Comparison of ENCODE assay signal across 21 cellular contexts in genomic region chr16:5377280-5377898, GRCh38.
DNase-seq lines count a peak whose midpoint lies in the region; ATAC-seq, FAIRE-seq and TF ChIP-seq lines count a peak whose summit lies in the region.
"Had no signal": no experiment of that assay in that cellular context is flagged by ENCODE, and none has a peak within 500 bp of the region (broad histone marks: within the 10 kb centered on the region; RNA-seq: fewer than 3 reads in every experiment).

No MANE protein-coding gene starts in this region.

- no peak overlapping the region for H2AFZ ChIP-seq in GM23338
- H2AFZ ChIP-seq: GM23248 had no signal

- H3K4me1 Mint-ChIP-seq in GM23338: peaks cover 12% of the 10 kb centered on the region
- H3K4me1 Mint-ChIP-seq: CD4-positive, CD25-positive, alpha-beta regulatory T cell had no signal

- intact Hi-C loops in cardiac septum (cut with DNase I) (no loop called here), left ventricle myocardium superior (cut with micrococcal nuclease) (no loop called here)

- no peaks in the 10 kb centered on the region for H3K36me3 Mint-ChIP-seq in GM23338 (ENCODE audit: low read depth)
- H3K36me3 Mint-ChIP-seq: CD4-positive, CD25-positive, alpha-beta regulatory T cell; CD8-positive, alpha-beta T cell had no signal

- H3K36me3 ChIP-seq in DOHH2 (ENCODE audit: control insufficient read depth, low read length): no peaks in the 10 kb centered on the region
- H3K36me3 ChIP-seq in GM23338 (ENCODE audit: insufficient read depth): no peaks in the 10 kb centered on the region
- H3K36me3 ChIP-seq: BLaER1, HAP-1 had no signal

- peak; percentile 4 for DNase-seq in cardiac septum (ENCODE audit: low spot score)
- no peak for DNase-seq in left ventricle myocardium superior
- DNase-seq in GM23338 (ENCODE audit: low spot score): no peak
- peak; percentile 47 for DNase-seq in NB4 (ENCODE audit: low read depth)
- DNase-seq in germinal center (ENCODE audit: low spot score): no peak
- no peak for DNase-seq in ecto neural progenitor cell (ENCODE audit: low spot score)
- no peak for DNase-seq in GM12892 (ENCODE audit: insufficient read length)
- DNase-seq: Caco-2; CD4-positive, CD25-positive, alpha-beta regulatory T cell; CD8-positive, alpha-beta T cell; DMS153; DND-41; EL; GDM1; GM23248; HFFc6 had no signal

- H3K27ac Mint-ChIP-seq in GM23338: no peak overlapping the region
- H3K27ac Mint-ChIP-seq: CD4-positive, CD25-positive, alpha-beta regulatory T cell; CD8-positive, alpha-beta T cell; HFFc6 had no signal

- H3K27me3 Mint-ChIP-seq in GM23338 (ENCODE audit: insufficient read depth, low read depth, poor library complexity): peaks cover 4% of the 10 kb centered on the region

- H3K27ac ChIP-seq in DOHH2 (ENCODE audit: low read depth, low read length) (no peak overlapping the region), GM23338 (ENCODE audit: low read depth) (no peak overlapping the region)
- H3K27ac ChIP-seq: BLaER1, C4-2B, GM23248 had no signal

- H3F3A ChIP-seq in DOHH2 (ENCODE audit: control insufficient read depth, insufficient read depth) (no peaks in the 10 kb centered on the region), GM23338 (replicated peaks; ENCODE audit: low read depth) (no peaks in the 10 kb centered on the region)

- H3K4me2 ChIP-seq in DOHH2 (ENCODE audit: low read length) (0 out of 2 replicates have a peak overlapping the region, but pooled peaks have one; percentile 1), GM23338 (no peak overlapping the region)
- H3K4me2 ChIP-seq: BLaER1 had no signal

- H4K20me1 ChIP-seq in DOHH2 (ENCODE audit: control insufficient read depth, insufficient read depth, low read depth, low read length): no peaks in the 10 kb centered on the region
- no peaks in the 10 kb centered on the region for H4K20me1 ChIP-seq in GM23338 (replicated peaks; ENCODE audit: insufficient read depth)
- H4K20me1 ChIP-seq: BLaER1 had no signal

- H3K79me2 ChIP-seq in DOHH2 (ENCODE audit: control insufficient read depth, low read length) (no peaks in the 10 kb centered on the region), GM23338 (replicated peaks; ENCODE audit: insufficient read depth) (no peaks in the 10 kb centered on the region)

- H3K27me3 ChIP-seq in DOHH2 (ENCODE audit: control insufficient read depth, low read length) (no peaks in the 10 kb centered on the region), GM23338 (ENCODE audit: insufficient read depth) (no peaks in the 10 kb centered on the region)
- H3K27me3 ChIP-seq: BLaER1 had no signal

- FAIRE-seq in GM12892 (lab: Jason Lieb, UNC): no peak
- FAIRE-seq: GM19239 had no signal

- H3K9me3 ChIP-seq in DOHH2 (ENCODE audit: control insufficient read depth, insufficient read depth, low read length): no peaks in the 10 kb centered on the region
- H3K9me3 ChIP-seq: BLaER1, Caco-2, HAP-1 had no signal

- H3K4me1 ChIP-seq in DOHH2 (ENCODE audit: control insufficient read depth, low read length): 0 out of 2 replicates have a peak, but pooled peaks cover 4% of the 10 kb centered on the region
- H3K4me1 ChIP-seq in GM23338 (ENCODE audit: insufficient read depth): no peaks in the 10 kb centered on the region
- H3K4me1 ChIP-seq: Caco-2, HAP-1 had no signal

- H3K4me3 Mint-ChIP-seq in GM23338: no peak overlapping the region
- H3K4me3 Mint-ChIP-seq: CD4-positive, CD25-positive, alpha-beta regulatory T cell; CD8-positive, alpha-beta T cell; HFFc6 had no signal

- TF ChIP-seq POLR2A in NB4 (IDR thresholded peaks at IDR 0.05; ENCODE audit: extremely low read depth, insufficient read length) (no peak), GM12892 (IDR thresholded peaks at IDR 0.05; ENCODE audit: low read depth, low read length) (no peak)

- H3K9me2 ChIP-seq in DOHH2 (replicated peaks; ENCODE audit: control insufficient read depth, low read length) (no peaks in the 10 kb centered on the region), GM23338 (ENCODE audit: insufficient read depth) (0 out of 2 replicates have a peak, but pooled peaks cover 5% of the 10 kb centered on the region)

- ATAC-seq in left ventricle myocardium superior (no peak), GM23338 (peak; percentile 31; the same call in 2 of the 3 replicates)
- ATAC-seq: CD8-positive, alpha-beta T cell had no signal

- H3K4me3 ChIP-seq in DOHH2 (ENCODE audit: low read length): no peak overlapping the region
- H3K4me3 ChIP-seq in GM23338: no peak overlapping the region
- H3K4me3 ChIP-seq in NB4 (ENCODE audit: low read depth, low read length): no peak overlapping the region
- H3K4me3 ChIP-seq: BLaER1, GM23248, HAP-1 had no signal

- no peaks in the 10 kb centered on the region for H3K9me3 Mint-ChIP-seq in GM23338
- H3K9me3 Mint-ChIP-seq: CD8-positive, alpha-beta T cell had no signal

- TF ChIP-seq CTCF in DOHH2 (IDR thresholded peaks at IDR 0.05; ENCODE audit: low read depth, low read length, poor library complexity, severe bottlenecking) (no peak), GM23338 (conservative IDR thresholded peaks at IDR 0.05; ENCODE audit: low read depth in 2 of 2) (no peak), NB4 (IDR thresholded peaks at IDR 0.05; ENCODE audit: low read depth, low read length) (no peak)

TF ChIP-seq in GM23338, 12 proteins besides CTCF, POLR2A, EP300 and RAD21:
- TF ChIP-seq POLR2AphosphoS5 (IDR thresholded peaks at IDR 0.05; ENCODE audit: low read depth) (no peak), ETS1 (IDR thresholded peaks at IDR 0.05) (no peak), CREB1 (CRISPR knock-in tag; IDR thresholded peaks at IDR 0.05; ENCODE audit: low read depth) (no peak)

Comparison
In these comparisons a context has a peak if more than half of its experiments do, and no peak if none do; other contexts are left out.
1. DNase-seq: peak in cardiac septum (single experiment) and NB4 (single experiment); none in left ventricle myocardium superior (single experiment), GM23338 (single experiment), germinal center (single experiment), ecto neural progenitor cell (single experiment) and GM12892 (single experiment).